Comparison of ENCODE assay signal across 14 cellular contexts in the genomic region with DNA sequence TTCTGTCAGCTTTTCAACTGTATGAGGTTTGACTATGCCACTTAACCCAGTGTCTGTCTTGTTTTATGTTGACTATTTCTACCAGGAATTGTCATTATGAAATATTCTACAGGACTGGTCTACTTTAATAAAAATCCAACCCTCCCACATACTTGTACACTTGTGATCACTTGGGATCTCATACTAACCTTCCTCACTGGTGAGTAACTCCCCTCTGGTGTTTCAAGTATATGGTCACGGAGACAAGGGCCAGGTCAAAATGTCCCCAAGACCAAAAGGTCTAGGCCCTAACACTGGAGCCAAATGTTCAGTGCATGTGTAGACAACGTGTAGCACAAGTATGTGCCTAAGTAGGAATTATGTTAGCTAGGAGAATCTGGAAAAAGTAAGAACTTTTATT.
DNase-seq lines count a peak whose midpoint lies in the region; ATAC-seq and TF ChIP-seq lines count a peak whose summit lies in the region.
"Had no signal": no experiment of that assay in that cellular context is flagged by ENCODE, and none has a peak within 500 bp of the region (broad histone marks: within the 10 kb centered on the region; RNA-seq: fewer than 3 reads in every experiment).

No MANE protein-coding gene starts in this region.

- no peaks in the 10 kb centered on the region for H4K20me1 ChIP-seq in smooth muscle cell (ENCODE audit: low read depth)
- H4K20me1 ChIP-seq: BLaER1 treated with 17β-estradiol and CSF1 and Interleukin-3, amounts not matched to agents 10 nM and 100 nM had no signal

- no peak overlapping the region for H3K4me3 Mint-ChIP-seq in MCF 10A (ENCODE audit: unreplicated experiment)
- H3K4me3 Mint-ChIP-seq in naive thymus-derived CD4-positive, alpha-beta T cell, result no peak overlapping the region
- H3K4me3 Mint-ChIP-seq: CD4-positive, CD25-positive, alpha-beta regulatory T cell had no signal

- DNase-seq in MCF 10A (ENCODE audit: unreplicated experiment) (no peak), breast epithelium (ENCODE audit: low spot score in 2 of 2) (no peak), foreskin keratinocyte (no peak), substantia nigra (lab: John Stamatoyannopoulos, UW) (no peak), HT-29 (ENCODE audit: low spot score) (no peak), smooth muscle cell (lab: John Stamatoyannopoulos, UW; ENCODE audit: unreplicated experiment) (no peak)
- no peak for DNase-seq in naive thymus-derived CD4-positive, alpha-beta T cell
- DNase-seq: 8988T; ACHN; CD4-positive, CD25-positive, alpha-beta regulatory T cell; DMS53; GF-D8 had no signal

- CTCF ChIA-PET in MCF 10A (lab: Yijun Ruan, JAX), result interaction anchor here (0.6 to 1.1 kb wide), 2 partner anchors 124 to 984 kb away, joined by 3 read pairs; no protein-coding TSS in a partner anchor
- CTCF ChIA-PET in naive thymus-derived CD4-positive, alpha-beta T cell (lab: Charles Lee), result no interaction called here

- no peak overlapping the region for H2AFZ ChIP-seq in smooth muscle cell (ENCODE audit: low read depth)

- H3K27me3 ChIP-seq in breast epithelium (no peaks in the 10 kb centered on the region), foreskin keratinocyte (no peaks in the 10 kb centered on the region), smooth muscle cell (ENCODE audit: low read depth) (no peaks in the 10 kb centered on the region)
- no peaks in the 10 kb centered on the region for H3K27me3 ChIP-seq in naive thymus-derived CD4-positive, alpha-beta T cell (ENCODE audit: control insufficient read depth in 2 of 2, insufficient read depth in 2 of 2, low read length in 2 of 2)
- H3K27me3 ChIP-seq: BLaER1 treated with 17β-estradiol and CSF1 and Interleukin-3, amounts not matched to agents 10 nM and 100 nM had no signal

- no peak overlapping the region for H3K4me3 ChIP-seq in breast epithelium
- H3K4me3 ChIP-seq in smooth muscle cell, result no peak overlapping the region
- no peak overlapping the region for H3K4me3 ChIP-seq in naive thymus-derived CD4-positive, alpha-beta T cell (ENCODE audit: low read length)
- H3K4me3 ChIP-seq: BLaER1 treated with 17β-estradiol and CSF1 and Interleukin-3, amounts not matched to agents 10 nM and 100 nM; HAP-1 had no signal

- POLR2A ChIA-PET in MCF 10A (lab: Yijun Ruan, JAX), result interaction anchor here (0.7 to 2.6 kb wide), 3 partner anchors 9 to 21 kb away, joined by 4 to 20 read pairs (median 6); no protein-coding TSS in a partner anchor
- POLR2A ChIA-PET in naive thymus-derived CD4-positive, alpha-beta T cell (lab: Charles Lee), result no interaction called here

- H3K4me2 ChIP-seq in smooth muscle cell, result no peak overlapping the region
- H3K4me2 ChIP-seq: BLaER1 treated with 17β-estradiol and CSF1 and Interleukin-3, amounts not matched to agents 10 nM and 100 nM had no signal

- H3F3A ChIP-seq in smooth muscle cell (ENCODE audit: low read depth), result no peaks in the 10 kb centered on the region

- 92% methylated on average over 2 of the region's 2 CpGs for WGBS in smooth muscle cell (ENCODE audit: low lambda C conversion rate)

- TF ChIP-seq CTCF in MCF 10A (IDR thresholded peaks at IDR 0.05; ENCODE audit: unreplicated experiment) (no peak), breast epithelium (IDR thresholded peaks at IDR 0.05) (no peak), foreskin keratinocyte (conservative IDR thresholded peaks at IDR 0.05) (no peak), smooth muscle cell (IDR thresholded peaks at IDR 0.05; ENCODE audit: borderline replicate concordance, insufficient read depth, poor library complexity, severe bottlenecking) (no peak)

- no peaks in the 10 kb centered on the region for H3K27me3 Mint-ChIP-seq in MCF 10A (ENCODE audit: insufficient read depth, unreplicated experiment)
- H3K27me3 Mint-ChIP-seq in naive thymus-derived CD4-positive, alpha-beta T cell, result peaks cover 0 to 26% (median 5%) of the 10 kb centered on the region in 5 donors
- H3K27me3 Mint-ChIP-seq: CD4-positive, CD25-positive, alpha-beta regulatory T cell had no signal

- H3K9me3 Mint-ChIP-seq in MCF 10A (ENCODE audit: unreplicated experiment), result no peaks in the 10 kb centered on the region
- H3K9me3 Mint-ChIP-seq in naive thymus-derived CD4-positive, alpha-beta T cell, result peaks cover 0 to 2% (median 0%) of the 10 kb centered on the region in 11 donors

- H3K27ac ChIP-seq in breast epithelium (no peak overlapping the region), foreskin keratinocyte (peak overlapping the region; percentile 14), substantia nigra (ENCODE audit: low read depth, low read length, poor library complexity, severe bottlenecking) (peak overlapping the region; percentile 54), smooth muscle cell (ENCODE audit: low read depth) (no peak overlapping the region)
- no peak overlapping the region for H3K27ac ChIP-seq in naive thymus-derived CD4-positive, alpha-beta T cell (ENCODE audit: low read depth, low read length)
- H3K27ac ChIP-seq: BLaER1 treated with 17β-estradiol and CSF1 and Interleukin-3, amounts not matched to agents 10 nM and 100 nM had no signal

- BruUV-seq in MCF 10A (replicated peaks; lab: Mats Ljungman, UMichigan), result no TSS peak

- no peaks in the 10 kb centered on the region for H3K79me2 ChIP-seq in smooth muscle cell (ENCODE audit: low read depth)

- H3K36me3 ChIP-seq in breast epithelium, result no peaks in the 10 kb centered on the region
- no peaks in the 10 kb centered on the region for H3K36me3 ChIP-seq in smooth muscle cell (ENCODE audit: low read depth)
- no peaks in the 10 kb centered on the region for H3K36me3 ChIP-seq in naive thymus-derived CD4-positive, alpha-beta T cell (ENCODE audit: control insufficient read depth in 2 of 3, insufficient read depth in 3 of 3, low read length in 3 of 3)
- H3K36me3 ChIP-seq: BLaER1 treated with 17β-estradiol and CSF1 and Interleukin-3, amounts not matched to agents 10 nM and 100 nM; HAP-1 had no signal

- H3K9ac ChIP-seq in smooth muscle cell (ENCODE audit: low read depth), result no peak overlapping the region
- H3K9ac ChIP-seq: BLaER1 treated with 17β-estradiol and CSF1 and Interleukin-3, amounts not matched to agents 10 nM and 100 nM had no signal

- H3K9me3 ChIP-seq in breast epithelium (no peaks in the 10 kb centered on the region), smooth muscle cell (replicated peaks; ENCODE audit: low read depth) (no peaks in the 10 kb centered on the region)
- no peaks in the 10 kb centered on the region for H3K9me3 ChIP-seq in naive thymus-derived CD4-positive, alpha-beta T cell (ENCODE audit: control insufficient read depth in 2 of 3, low read length in 3 of 3)
- H3K9me3 ChIP-seq: BLaER1 treated with 17β-estradiol and CSF1 and Interleukin-3, amounts not matched to agents 10 nM and 100 nM; HAP-1 had no signal

- H3K4me1 Mint-ChIP-seq in MCF 10A (ENCODE audit: insufficient read depth, unreplicated experiment), result peaks cover 15% of the 10 kb centered on the region
- H3K4me1 Mint-ChIP-seq in naive thymus-derived CD4-positive, alpha-beta T cell, result no peaks in the 10 kb centered on the region
- H3K4me1 Mint-ChIP-seq: CD4-positive, CD25-positive, alpha-beta regulatory T cell had no signal

- H3K27ac Mint-ChIP-seq in MCF 10A (ENCODE audit: low read depth, unreplicated experiment), result peak overlapping the region; percentile 69
- no peak overlapping the region for H3K27ac Mint-ChIP-seq in naive thymus-derived CD4-positive, alpha-beta T cell
- H3K27ac Mint-ChIP-seq: CD4-positive, CD25-positive, alpha-beta regulatory T cell had no signal

- no peak for ATAC-seq in foreskin keratinocyte
- ATAC-seq in naive thymus-derived CD4-positive, alpha-beta T cell, result no peak

- intact Hi-C loops in MCF 10A (cut with micrococcal nuclease) (no loop called here), breast epithelium (cut with DNase I; ENCODE audit: low total_unique reads) (no loop called here)
- intact Hi-C loops in naive thymus-derived CD4-positive, alpha-beta T cell (cut with micrococcal nuclease), result no loop called here

- TF ChIP-seq POLR2A in breast epithelium (IDR thresholded peaks at IDR 0.05), result no peak

- no peaks in the 10 kb centered on the region for H3K36me3 Mint-ChIP-seq in MCF 10A (ENCODE audit: insufficient read depth, unreplicated experiment)
- no peaks in the 10 kb centered on the region for H3K36me3 Mint-ChIP-seq in naive thymus-derived CD4-positive, alpha-beta T cell
- H3K36me3 Mint-ChIP-seq: CD4-positive, CD25-positive, alpha-beta regulatory T cell had no signal

- H3K4me1 ChIP-seq in breast epithelium (no peaks in the 10 kb centered on the region), foreskin keratinocyte (peaks cover 14% of the 10 kb centered on the region), smooth muscle cell (ENCODE audit: low read depth) (no peaks in the 10 kb centered on the region)
- no peaks in the 10 kb centered on the region for H3K4me1 ChIP-seq in naive thymus-derived CD4-positive, alpha-beta T cell (ENCODE audit: control insufficient read depth in 2 of 2, insufficient read depth in 2 of 2, low read length in 2 of 2)
- H3K4me1 ChIP-seq: BLaER1 treated with 17β-estradiol and CSF1 and Interleukin-3, amounts not matched to agents 10 nM and 100 nM; HAP-1 had no signal

Comparison
In these comparisons a context has a peak if more than half of its experiments do, and no peak if none do; other contexts are left out.
1. H3K27ac ChIP-seq: peak in foreskin keratinocyte (single experiment) and substantia nigra (single experiment); none in breast epithelium (0 of 2), smooth muscle cell (single experiment) and naive thymus-derived CD4-positive, alpha-beta T cell (single experiment).